Comparison of ENCODE assay signal across 8 cellular contexts in the genomic region with DNA sequence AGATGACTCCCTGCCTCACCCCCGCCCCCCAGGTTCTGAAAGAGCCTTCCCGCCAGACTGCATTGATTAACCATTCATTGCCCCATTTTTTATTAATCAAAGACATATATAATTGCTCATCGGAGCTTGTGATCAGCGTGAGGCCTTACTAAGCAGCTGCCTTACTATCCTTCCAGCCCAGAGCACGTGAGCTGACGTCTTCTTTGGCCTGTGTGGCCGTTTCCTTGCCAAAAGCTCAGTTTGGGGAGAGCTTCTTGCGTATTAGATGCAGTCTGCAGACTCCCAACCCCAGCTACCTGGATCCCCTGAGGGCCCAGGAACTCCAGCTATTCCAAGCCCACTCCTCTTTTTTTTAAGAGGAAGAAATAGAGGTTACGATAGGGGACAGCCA. TPM values are rescaled to one million over a fixed set of nuclear protein-coding genes. Genes with fewer than 3 reads are reported as not detected.
DNase-seq lines count a peak whose midpoint lies in the region; ATAC-seq, FAIRE-seq and TF ChIP-seq lines count a peak whose summit lies in the region.

No MANE protein-coding gene starts in this region.

- H3K36me3 ChIP-seq in adrenal gland (replicated peaks in 1 of 2) (peaks cover 0 to 7% of the 10 kb centered on the region in 2 donors), keratinocyte (ENCODE audit: control insufficient read depth in 2 of 2, extremely low read depth in 1 of 2, insufficient read depth in 2 of 2, low read length in 2 of 2) (peaks cover 0 to 12% of the 10 kb centered on the region in 2 experiments), smooth muscle cell (ENCODE audit: low read depth) (no peaks in the 10 kb centered on the region)

- H3K27ac ChIP-seq in adrenal gland (peak overlapping the region; percentile 77 to 96 (median 88)), keratinocyte (ENCODE audit: control insufficient read depth, insufficient read depth, low read length) (peak overlapping the region; percentile 98), smooth muscle cell (ENCODE audit: low read depth) (peak overlapping the region; percentile 59)

- H3K4me1 ChIP-seq in adrenal gland (replicated peaks in 1 of 2) (peaks cover 36 to 46% of the 10 kb centered on the region in 2 donors), keratinocyte (ENCODE audit: control insufficient read depth, extremely low read depth, insufficient read depth, low read length) (peaks cover 42% of the 10 kb centered on the region), smooth muscle cell (ENCODE audit: low read depth) (peaks cover 17% of the 10 kb centered on the region)

- no peak for FAIRE-seq in keratinocyte (lab: Jason Lieb, UNC)

- ATAC-seq in HG03354 (IDR thresholded peaks at IDR 0.05; ENCODE audit: poor library complexity, severe bottlenecking, unreplicated experiment) (no peak), HG03025 (IDR thresholded peaks at IDR 0.05; ENCODE audit: low FRiP score, unreplicated experiment) (no peak)

- dilution Hi-C loops in keratinocyte (cut with MboI; ENCODE audit: extremely low pct_ligation_motif_present, low sequenced_read_pairs): no loop called here

- H2AFZ ChIP-seq in keratinocyte (ENCODE audit: control insufficient read depth, low read length): peak overlapping the region; percentile 22
- H2AFZ ChIP-seq in smooth muscle cell (ENCODE audit: low read depth): no peak overlapping the region

- peak; percentile 76 for DNase-seq in HCEC 1CT
- peak in 6 of 7 donors; percentile 27 to 67 (median 52) for DNase-seq in adrenal gland
- no peak for DNase-seq in keratinocyte (ENCODE audit: low read depth, low spot score)
- no peak for DNase-seq in smooth muscle cell (lab: John Stamatoyannopoulos, UW; ENCODE audit: unreplicated experiment)
- no peak for DNase-seq in A172 (ENCODE audit: low spot score)
- no peak for DNase-seq in stimulated activated CD4-positive, alpha-beta T cell treated with anti-CD3 and anti-CD28 coated beads, Interleukin-4, amount 100 ng/mL, for 4 hours

- H3K4me3 ChIP-seq in adrenal gland (peak overlapping the region in 1 of 4 donors; percentile 46), keratinocyte (ENCODE audit: control insufficient read depth in 2 of 3, extremely low read depth in 1 of 3, insufficient read depth in 2 of 3, low read depth in 1 of 3, low read length in 3 of 3) (no peak overlapping the region), smooth muscle cell (no peak overlapping the region)

- TF ChIP-seq CTCF in adrenal gland (IDR thresholded peaks at IDR 0.05) (no peak), keratinocyte (optimal IDR thresholded peaks at IDR 0.05 in 1 of 3, IDR thresholded peaks at IDR 0.05 in 1 of 3, conservative IDR thresholded peaks at IDR 0.05 in 1 of 3; ENCODE audit: extremely low read depth in 1 of 3, insufficient read depth in 2 of 3, low read length in 3 of 3) (no peak), smooth muscle cell (IDR thresholded peaks at IDR 0.05; ENCODE audit: borderline replicate concordance, insufficient read depth, poor library complexity, severe bottlenecking) (no peak)

- H3K9me1 ChIP-seq in keratinocyte (ENCODE audit: control insufficient read depth, extremely low read depth, insufficient read depth, low read length): no peaks in the 10 kb centered on the region

- no peaks in the 10 kb centered on the region for H3F3A ChIP-seq in smooth muscle cell (ENCODE audit: low read depth)

- no peaks in the 10 kb centered on the region for H4K20me1 ChIP-seq in keratinocyte (ENCODE audit: control insufficient read depth, extremely low read depth, insufficient read depth, low read length)
- no peaks in the 10 kb centered on the region for H4K20me1 ChIP-seq in smooth muscle cell (ENCODE audit: low read depth)

- H3K4me2 ChIP-seq in keratinocyte (ENCODE audit: control insufficient read depth, extremely low read depth, insufficient read depth, low read depth, low read length) (peak overlapping the region; percentile 75), smooth muscle cell (no peak overlapping the region)

- no peaks in the 10 kb centered on the region for H3K27me3 ChIP-seq in adrenal gland
- no peaks in the 10 kb centered on the region for H3K27me3 ChIP-seq in keratinocyte (ENCODE audit: control insufficient read depth, extremely low read depth, insufficient read depth, low read length)
- H3K27me3 ChIP-seq in smooth muscle cell (ENCODE audit: low read depth): peaks cover 3% of the 10 kb centered on the region

- H3K79me2 ChIP-seq in keratinocyte (ENCODE audit: control insufficient read depth, insufficient read depth, low read length): peaks cover 19% of the 10 kb centered on the region
- no peaks in the 10 kb centered on the region for H3K79me2 ChIP-seq in smooth muscle cell (ENCODE audit: low read depth)

- H3K9ac ChIP-seq in keratinocyte (ENCODE audit: control insufficient read depth, extremely low read depth, insufficient read depth, low read length) (peak overlapping the region; percentile 91), smooth muscle cell (ENCODE audit: low read depth) (no peak overlapping the region)

- intact Hi-C loops in adrenal gland (cut with DNase I): no loop called here

- no peaks in the 10 kb centered on the region for H3K9me3 ChIP-seq in adrenal gland (replicated peaks in 1 of 3)
- no peaks in the 10 kb centered on the region for H3K9me3 ChIP-seq in keratinocyte (ENCODE audit: control insufficient read depth, low read depth, low read length)
- H3K9me3 ChIP-seq in smooth muscle cell (replicated peaks; ENCODE audit: low read depth): no peaks in the 10 kb centered on the region

- WGBS in adrenal gland, 4 donors: 50 to 73% (median 64%) methylated on average over 9 of the region's 9 CpGs
- WGBS in smooth muscle cell (ENCODE audit: low lambda C conversion rate): 93% methylated on average over 9 of the region's 9 CpGs

- no peak for TF ChIP-seq POLR2A in adrenal gland (IDR thresholded peaks at IDR 0.05)

RNA-seq across cellular contexts. Expression of a gene that starts 0.8 kb away (rescaled TPM):
- total RNA-seq in adrenal gland (10 to 100 TPM; 14.0 to 72.7 (median 36.8) TPM), smooth muscle cell (8.0 and 9.3 TPM in 2 replicates)
- polyA plus RNA-seq in adrenal gland (10 to 100 TPM; 20.7 to 36.1 (median 23.2) TPM), keratinocyte (14.1 to 83.9 TPM (median 48.1 TPM) in 3 replicates), smooth muscle cell (12.8 and 13.5 TPM in 2 replicates)
- 3.1 TPM for polyA plus RNA-seq in keratinocyte (2011; ENCODE audit: low read depth)
- 15.0 and 22.1 TPM in 2 replicates for polyA plus RNA-seq in keratinocyte (2011; cell fraction: cytosol; rRNA removed)
- 40.2 and 49.1 TPM in 2 replicates for polyA plus RNA-seq in keratinocyte (2011; cell fraction: nucleus; rRNA removed)
- polyA plus RNA-seq in keratinocyte (2012; ENCODE audit: low replicate concordance): 8.9 and 50.8 TPM in 2 replicates
- polyA minus RNA-seq in keratinocyte: 35.7 to 91.4 TPM (median 88.4 TPM) in 3 replicates
- 23.4 TPM for polyA minus RNA-seq in keratinocyte (2011; cell fraction: cytosol; rRNA and poly(A)+ RNA removed)
- polyA minus RNA-seq in keratinocyte (2011; cell fraction: nucleus; rRNA and poly(A)+ RNA removed): 20.5 and 26.0 TPM in 2 replicates
- total RNA-seq in A172 (2014; rRNA removed; shearing (Covaris generic)): 18.4 and 20.5 TPM in 2 replicates

RNA-seq across cellular contexts. Expression of a gene that starts 32.6 kb away (rescaled TPM):
- total RNA-seq in adrenal gland: 1 to 10 TPM in 3 of 8 donors, under 1 TPM in 4, not detected in 1; 0.24 to 2.1 (median 0.71) TPM
- 1 to 10 TPM in 1 of 3 donors, under 1 TPM in 1, not detected in 1; 0.56 to 1.0 TPM for polyA plus RNA-seq in adrenal gland
- 0.03 to 0.12 TPM in 2 of 3 replicates, not detected in the other for polyA plus RNA-seq in keratinocyte
- not detected for polyA plus RNA-seq in keratinocyte (2011; ENCODE audit: low read depth)
- polyA plus RNA-seq in keratinocyte (2011; cell fraction: cytosol; rRNA removed): 0.18 TPM in 1 of 2 replicates, not detected in the other
- 0.13 TPM in 1 of 2 replicates, not detected in the other for polyA plus RNA-seq in keratinocyte (2011; cell fraction: nucleus; rRNA removed)
- 0.28 and 0.39 TPM in 2 replicates for polyA plus RNA-seq in keratinocyte (2012; ENCODE audit: low replicate concordance)
- not detected in 3 replicates for polyA minus RNA-seq in keratinocyte
- not detected for polyA minus RNA-seq in keratinocyte (2011; cell fraction: cytosol; rRNA and poly(A)+ RNA removed)
- polyA minus RNA-seq in keratinocyte (2011; cell fraction: nucleus; rRNA and poly(A)+ RNA removed): not detected in 2 replicates
- 0.18 TPM in 1 of 2 replicates, not detected in the other for total RNA-seq in smooth muscle cell
- 0.34 and 0.76 TPM in 2 replicates for polyA plus RNA-seq in smooth muscle cell
- 0.64 and 1.6 TPM in 2 replicates for total RNA-seq in A172 (2014; rRNA removed; shearing (Covaris generic))

RNA-seq across cellular contexts. Expression of a gene that starts 37.2 kb away (rescaled TPM):
- total RNA-seq in adrenal gland (under 1 TPM in 1 of 8 donors, not detected in 7; 0.27 TPM), smooth muscle cell (not detected in 2 replicates)
- polyA plus RNA-seq in adrenal gland (under 1 TPM in 2 of 3 donors, not detected in 1; 0.24 to 0.97 TPM), keratinocyte (0.09 TPM in 1 of 3 replicates, not detected in the others), smooth muscle cell (not detected in 2 replicates)
- polyA plus RNA-seq in keratinocyte (2011; ENCODE audit: low read depth): not detected
- not detected in 2 replicates for polyA plus RNA-seq in keratinocyte (2011; cell fraction: cytosol; rRNA removed)
- polyA plus RNA-seq in keratinocyte (2011; cell fraction: nucleus; rRNA removed): 0.24 and 0.41 TPM in 2 replicates
- not detected in 2 replicates for polyA plus RNA-seq in keratinocyte (2012; ENCODE audit: low replicate concordance)
- not detected in 3 replicates for polyA minus RNA-seq in keratinocyte
- not detected for polyA minus RNA-seq in keratinocyte (2011; cell fraction: cytosol; rRNA and poly(A)+ RNA removed)
- not detected in 2 replicates for polyA minus RNA-seq in keratinocyte (2011; cell fraction: nucleus; rRNA and poly(A)+ RNA removed)
- total RNA-seq in A172 (2014; rRNA removed; shearing (Covaris generic)): not detected in 2 replicates

RNA-seq across cellular contexts. Expression of a gene that starts 46.7 kb away (rescaled TPM):
- not detected for total RNA-seq in adrenal gland
- not detected for polyA plus RNA-seq in adrenal gland
- polyA plus RNA-seq in keratinocyte: not detected in 3 replicates
- not detected for polyA plus RNA-seq in keratinocyte (2011; ENCODE audit: low read depth)
- polyA plus RNA-seq in keratinocyte (2011; cell fraction: cytosol; rRNA removed): not detected in 2 replicates
- polyA plus RNA-seq in keratinocyte (2011; cell fraction: nucleus; rRNA removed): not detected in 2 replicates
- polyA plus RNA-seq in keratinocyte (2012; ENCODE audit: low replicate concordance): not detected in 2 replicates
- not detected in 3 replicates for polyA minus RNA-seq in keratinocyte
- polyA minus RNA-seq in keratinocyte (2011; cell fraction: cytosol; rRNA and poly(A)+ RNA removed): not detected
- polyA minus RNA-seq in keratinocyte (2011; cell fraction: nucleus; rRNA and poly(A)+ RNA removed): not detected in 2 replicates
- not detected in 2 replicates for total RNA-seq in smooth muscle cell
- not detected in 2 replicates for polyA plus RNA-seq in smooth muscle cell
- total RNA-seq in A172 (2014; rRNA removed; shearing (Covaris generic)): not detected in 2 replicates

Comparison
In these comparisons a context has a peak if more than half of its experiments do, and no peak if none do; other contexts are left out.
1. DNase-seq: peak in HCEC 1CT (single experiment) and adrenal gland (6 of 7); none in keratinocyte (single experiment), smooth muscle cell (single experiment), A172 (single experiment) and stimulated activated CD4-positive, alpha-beta T cell treated with anti-CD3 and anti-CD28 coated beads, Interleukin-4, amount 100 ng/mL, for 4 hours (0 of 2).
2. Peak in every context shown above with its lines, with median percentiles within 50 percentile points of each other: H3K27ac ChIP-seq.